ENCODE assay signal across 2 cellular contexts in genomic region chr3:127029521-127030327, GRCh38.
TF ChIP-seq lines count a peak whose summit lies in the region.

No MANE protein-coding gene starts in this region.

TF ChIP-seq in IMR-90, 13 proteins besides CTCF, POLR2A, EP300 and RAD21:
- TF ChIP-seq CEBPB (IDR thresholded peaks at IDR 0.05; ENCODE audit: low read depth, low read length) (no peak), BHLHE40 (IDR thresholded peaks at IDR 0.05; ENCODE audit: low read depth, low read length) (no peak), NFE2L2 (IDR thresholded peaks at IDR 0.05; ENCODE audit: low read depth, low read length) (no peak), MXI1 (IDR thresholded peaks at IDR 0.05; ENCODE audit: borderline replicate concordance, low read depth, low read length) (no peak), MAZ (IDR thresholded peaks at IDR 0.05; ENCODE audit: borderline replicate concordance, low read depth, low read length) (no peak), SMC3 (IDR thresholded peaks at IDR 0.05; ENCODE audit: low read depth, low read length) (no peak), RCOR1 (IDR thresholded peaks at IDR 0.05; ENCODE audit: insufficient replicate concordance, low read length) (no peak), CHD1 (IDR thresholded peaks at IDR 0.05; ENCODE audit: low read depth, low read length) (no peak), FOS (IDR thresholded peaks at IDR 0.05; ENCODE audit: low read depth, low read length) (no peak), ELK1 (IDR thresholded peaks at IDR 0.05; ENCODE audit: borderline replicate concordance, low read depth, low read length) (no peak), RFX5 (IDR thresholded peaks at IDR 0.05; ENCODE audit: low read depth, low read length) (no peak), MAFK (IDR thresholded peaks at IDR 0.05; ENCODE audit: low read depth, low read length) (no peak)
- TF ChIP-seq, protein P1, sequence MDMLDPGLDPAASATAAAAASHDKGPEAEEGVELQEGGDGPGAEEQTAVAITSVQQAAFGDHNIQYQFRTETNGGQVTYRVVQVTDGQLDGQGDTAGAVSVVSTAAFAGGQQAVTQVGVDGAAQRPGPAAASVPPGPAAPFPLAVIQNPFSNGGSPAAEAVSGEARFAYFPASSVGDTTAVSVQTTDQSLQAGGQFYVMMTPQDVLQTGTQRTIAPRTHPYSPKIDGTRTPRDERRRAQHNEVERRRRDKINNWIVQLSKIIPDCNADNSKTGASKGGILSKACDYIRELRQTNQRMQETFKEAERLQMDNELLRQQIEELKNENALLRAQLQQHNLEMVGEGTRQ (IDR thresholded peaks at IDR 0.05; ENCODE audit: low read depth, low read length), result no peak

TF ChIP-seq in endothelial cell of umbilical vein, 7 proteins besides CTCF, POLR2A, EP300 and RAD21:
- no peak for TF ChIP-seq GATA2 (IDR thresholded peaks at IDR 0.05; ENCODE audit: insufficient read depth, insufficient read length, low read depth, low read length)
- no peak for TF ChIP-seq POLR2AphosphoS5 (IDR thresholded peaks at IDR 0.05; ENCODE audit: insufficient read depth, low read depth, low read length)
- no peak for TF ChIP-seq MYC (IDR thresholded peaks at IDR 0.05; ENCODE audit: low read depth, low read length)
- TF ChIP-seq FOS (IDR thresholded peaks at IDR 0.05; ENCODE audit: borderline replicate concordance, insufficient read depth, low read length), result no peak
- TF ChIP-seq EZH2 (IDR thresholded peaks at IDR 0.05; ENCODE audit: borderline replicate concordance, low read depth, low read length, severe bottlenecking), result no peak
- TF ChIP-seq JUN (IDR thresholded peaks at IDR 0.05; ENCODE audit: borderline replicate concordance, insufficient read depth, insufficient read length, low read depth), result no peak
- no peak for TF ChIP-seq MAX (IDR thresholded peaks at IDR 0.05; ENCODE audit: insufficient read depth, insufficient read length)
